19 cellular contexts compared by ENCODE assay signal in genomic region chr6:165484178-165484889, GRCh38.
"Had no signal": no experiment of that assay in that cellular context is flagged by ENCODE, and none has a peak within 500 bp of the region (broad histone marks: within the 10 kb centered on the region; RNA-seq: fewer than 3 reads in every experiment).

No MANE protein-coding gene starts in this region.

- DNase-seq: activated CD4-positive, alpha-beta T cell treated with anti-CD3 and anti-CD28 coated beads, Interleukin-2, amount 10 ng/mL, durations not matched to agents 24 days and 14 days; activated CD8-positive, alpha-beta T cell treated with anti-CD3 and anti-CD28 coated beads, Interleukin-2, amount 10 ng/mL, durations not matched to agents 7 days and 5 days; activated naive CD4-positive, alpha-beta T cell treated with anti-CD3 and anti-CD28 coated beads for 36 hours; activated T-cell treated with anti-CD3 and anti-CD28 coated beads, Interleukin-2, amount 50 U/mL, for 4 hours; anterior cingulate cortex; brain microvascular endothelial cell; cerebellar nuclear complex; effector memory CD4-positive, alpha-beta T cell; mucosa of descending colon; naive B cell; sigmoid colon; spleen; stimulated activated CD4-positive, alpha-beta T cell treated with anti-CD3 and anti-CD28 coated beads, Interleukin-4, amount 100 ng/mL, for 4 hours; stimulated activated naive CD4-positive, alpha-beta T cell; T-helper 1 cell; T-helper 9 cell; thyroid gland had no signal

- H3K27me3 Mint-ChIP-seq: activated CD4-positive, alpha-beta T cell treated with anti-CD3 and anti-CD28 coated beads, Interleukin-2, amount 10 ng/mL, durations not matched to agents 24 days and 14 days; dendritic cell treated with granulocyte-macrophage colony-stimulating factor and Interleukin-4, amounts not matched to agents 40 ng/mL and 50 ng/mL, for 4 days; memory B cell; naive B cell had no signal

- ATAC-seq: activated CD8-positive, alpha-beta T cell treated with anti-CD3 and anti-CD28 coated beads, Interleukin-2, amount 10 ng/mL, durations not matched to agents 7 days and 5 days; activated T-cell treated with anti-CD3 and anti-CD28 coated beads, Interleukin-2, amount 50 U/mL, for 4 hours; mucosa of descending colon had no signal

- H3K9me3 Mint-ChIP-seq: activated CD4-positive, alpha-beta T cell treated with anti-CD3 and anti-CD28 coated beads, Interleukin-2, amount 10 ng/mL, durations not matched to agents 24 days and 14 days; activated naive CD4-positive, alpha-beta T cell treated with anti-CD3 and anti-CD28 coated beads for 36 hours; activated T-cell treated with anti-CD3 and anti-CD28 coated beads, Interleukin-2, amount 50 U/mL, for 4 hours; memory B cell had no signal

- H3K36me3 Mint-ChIP-seq: memory B cell, naive B cell had no signal

- H3K27ac Mint-ChIP-seq: activated CD4-positive, alpha-beta T cell treated with anti-CD3 and anti-CD28 coated beads, Interleukin-2, amount 10 ng/mL, durations not matched to agents 24 days and 14 days; activated CD8-positive, alpha-beta T cell treated with anti-CD3 and anti-CD28 coated beads, Interleukin-2, amount 10 ng/mL, durations not matched to agents 7 days and 5 days; activated naive CD4-positive, alpha-beta T cell treated with anti-CD3 and anti-CD28 coated beads for 36 hours; dendritic cell treated with granulocyte-macrophage colony-stimulating factor and Interleukin-4, amounts not matched to agents 40 ng/mL and 50 ng/mL, for 4 days; memory B cell; naive B cell had no signal

- H3K4me1 Mint-ChIP-seq: activated CD4-positive, alpha-beta T cell treated with anti-CD3 and anti-CD28 coated beads, Interleukin-2, amount 10 ng/mL, durations not matched to agents 24 days and 14 days; memory B cell; naive B cell had no signal

- H3K4me3 Mint-ChIP-seq: activated CD4-positive, alpha-beta T cell treated with anti-CD3 and anti-CD28 coated beads, Interleukin-2, amount 10 ng/mL, durations not matched to agents 24 days and 14 days; activated CD8-positive, alpha-beta T cell treated with anti-CD3 and anti-CD28 coated beads, Interleukin-2, amount 10 ng/mL, durations not matched to agents 7 days and 5 days; activated naive CD4-positive, alpha-beta T cell treated with anti-CD3 and anti-CD28 coated beads for 36 hours; activated T-cell treated with anti-CD3 and anti-CD28 coated beads, Interleukin-2, amount 50 U/mL, for 4 hours; dendritic cell treated with granulocyte-macrophage colony-stimulating factor and Interleukin-4, amounts not matched to agents 40 ng/mL and 50 ng/mL, for 4 days; memory B cell; naive B cell had no signal
